ENCODE assay signal across 24 cellular contexts in genomic region chr3:122785231-122785630, GRCh38.
"Had no signal": no experiment of that assay in that cellular context is flagged by ENCODE, and none has a peak within 500 bp of the region (broad histone marks: within the 10 kb centered on the region; RNA-seq: fewer than 3 reads in every experiment).

No MANE protein-coding gene starts in this region.

- H3K36me3 ChIP-seq: adrenal gland, left lung, ovary, prostate gland, right atrium auricular region, thyroid gland, uterus had no signal

- H3K27ac Mint-ChIP-seq: activated CD8-positive, alpha-beta T cell treated with anti-CD3 and anti-CD28 coated beads, Interleukin-2, amount 10 ng/mL, durations not matched to agents 7 days and 5 days; activated naive CD8-positive, alpha-beta T cell; activated T-helper 1 cell treated with anti-CD3 and anti-CD28 coated beads, Interleukin-12 subunit alpha, Interleukin-12 subunit beta, Interleukin-2, Interleukin-4 antibody, amounts not matched to agents 30 ng/mL and 10 ng/mL and 1 ng/mL, durations not matched to agents 14 hours and 24 hours and 36 hours; endodermal cell; stimulated activated naive CD8-positive, alpha-beta T cell treated with anti-CD3 and anti-CD28 coated beads, Interleukin-15, Interleukin-2, amounts not matched to agents 100 ng/mL and 50 ng/mL, for 24 hours had no signal

- H3K9me3 Mint-ChIP-seq: activated T-helper 1 cell treated with anti-CD3 and anti-CD28 coated beads, Interleukin-12 subunit alpha, Interleukin-12 subunit beta, Interleukin-2, Interleukin-4 antibody, amounts not matched to agents 30 ng/mL and 10 ng/mL and 1 ng/mL, durations not matched to agents 14 hours and 24 hours and 36 hours; immature natural killer cell; naive thymus-derived CD8-positive, alpha-beta T cell; stimulated activated naive CD8-positive, alpha-beta T cell treated with anti-CD3 and anti-CD28 coated beads, Interleukin-15, Interleukin-2, amounts not matched to agents 100 ng/mL and 50 ng/mL, for 24 hours had no signal

- H3K27me3 ChIP-seq: adrenal gland, left lung, ovary, right atrium auricular region, thyroid gland, uterus had no signal

- H3K27me3 Mint-ChIP-seq: activated naive CD8-positive, alpha-beta T cell; naive thymus-derived CD8-positive, alpha-beta T cell; stimulated activated naive CD8-positive, alpha-beta T cell treated with anti-CD3 and anti-CD28 coated beads, Interleukin-15, Interleukin-2, amounts not matched to agents 100 ng/mL and 50 ng/mL, for 24 hours had no signal

- H3K4me3 ChIP-seq: adrenal gland, coronary artery, left lung, lung, ovary, prostate gland, right atrium auricular region, thyroid gland, uterus had no signal

- H3K9me3 ChIP-seq: adrenal gland, left lung, ovary, prostate gland, right atrium auricular region, thyroid gland, uterus had no signal

- H3K4me1 ChIP-seq: prostate gland, right atrium auricular region, thyroid gland, uterus had no signal

- DNase-seq: activated CD4-positive, alpha-beta T cell treated with anti-CD3 and anti-CD28 coated beads for 1 hour; activated CD4-positive, alpha-beta T cell treated with anti-CD3 and anti-CD28 coated beads, Interleukin-2, amount 50 U/mL, for 1 hour; activated CD8-positive, alpha-beta T cell treated with anti-CD3 and anti-CD28 coated beads, Interleukin-2, amount 10 ng/mL, durations not matched to agents 7 days and 5 days; activated gamma-delta T cell treated with Interleukin-2 at 50 U/mL for 16 hours; adrenal gland; cerebellar nuclear complex; endodermal cell; immature natural killer cell; kidney glomerular epithelial cell; left lung; naive thymus-derived CD8-positive, alpha-beta T cell; ovary; stimulated activated CD4-positive, alpha-beta T cell treated with anti-CD3 and anti-CD28 coated beads, Interleukin-1b, Interleukin-23, amount 100 ng/mL, for 48 hours; substantia nigra; T-helper 1 cell; thyroid gland; uterus had no signal

- H3K4me3 Mint-ChIP-seq: activated CD8-positive, alpha-beta T cell treated with anti-CD3 and anti-CD28 coated beads, Interleukin-2, amount 10 ng/mL, durations not matched to agents 7 days and 5 days; activated naive CD8-positive, alpha-beta T cell; activated T-helper 1 cell treated with anti-CD3 and anti-CD28 coated beads, Interleukin-12 subunit alpha, Interleukin-12 subunit beta, Interleukin-2, Interleukin-4 antibody, amounts not matched to agents 30 ng/mL and 10 ng/mL and 1 ng/mL, durations not matched to agents 14 hours and 24 hours and 36 hours; endodermal cell; immature natural killer cell; naive thymus-derived CD8-positive, alpha-beta T cell; stimulated activated naive CD8-positive, alpha-beta T cell treated with anti-CD3 and anti-CD28 coated beads, Interleukin-15, Interleukin-2, amounts not matched to agents 100 ng/mL and 50 ng/mL, for 24 hours had no signal

- H3K4me1 Mint-ChIP-seq: endodermal cell had no signal

- ATAC-seq: activated CD8-positive, alpha-beta T cell treated with anti-CD3 and anti-CD28 coated beads, Interleukin-2, amount 10 ng/mL, durations not matched to agents 7 days and 5 days; left lung; naive thymus-derived CD8-positive, alpha-beta T cell had no signal

- H3K27ac ChIP-seq: coronary artery, left lung, ovary, prostate gland, right atrium auricular region, thyroid gland, uterus had no signal
